ENCODE assay signal across 15 cellular contexts in genomic region chr15:51087513-51087912, GRCh38.
DNase-seq lines count a peak whose midpoint lies in the region; ATAC-seq and TF ChIP-seq lines count a peak whose summit lies in the region.
"Had no signal": no experiment of that assay in that cellular context is flagged by ENCODE, and none has a peak within 500 bp of the region (broad histone marks: within the 10 kb centered on the region; RNA-seq: fewer than 3 reads in every experiment).

No MANE protein-coding gene starts in this region.

- H3K9me3 ChIP-seq in tibial artery, result no peaks in the 10 kb centered on the region
- H3K9me3 ChIP-seq: BLaER1 treated with 17β-estradiol and CSF1 and Interleukin-3, amounts not matched to agents 10 nM and 100 nM; HAP-1 had no signal

- peaks cover 0 to 87% (median 35%) of the 10 kb centered on the region in 4 donors for H3K4me1 ChIP-seq in tibial artery
- H3K4me1 ChIP-seq: HAP-1 had no signal

- H3K4me3 ChIP-seq in coronary artery, result no peak overlapping the region
- no peak overlapping the region for H3K4me3 ChIP-seq in tibial artery
- H3K4me3 ChIP-seq: BLaER1 treated with 17β-estradiol and CSF1 and Interleukin-3, amounts not matched to agents 10 nM and 100 nM; GM12878; GM23248; HAP-1 had no signal

- no peak for DNase-seq in coronary artery (ENCODE audit: low spot score)
- peak; percentile 37 for DNase-seq in fibroblast of gingiva (ENCODE audit: low read depth)
- DNase-seq in tibial artery, result no peak
- no peak for DNase-seq in iPS-NIHi7 (ENCODE audit: extremely low spot score)
- DNase-seq: Calu3; CD8-positive, alpha-beta T cell; DMS79 treated with DMSO at 0.1 percent for 48 hours; GF-D8; GM23248 had no signal

- ATAC-seq in GM21447 (IDR thresholded peaks at IDR 0.05; ENCODE audit: unreplicated experiment) (no peak), HG02759 (IDR thresholded peaks at IDR 0.05; ENCODE audit: unreplicated experiment) (no peak)
- ATAC-seq: CD8-positive, alpha-beta T cell; GM12878; HepG2 had no signal

- intact Hi-C loops in tibial artery (cut with DNase I; ENCODE audit: low total_unique reads), result no loop called here

- peaks cover 0 to 6% (median 0%) of the 10 kb centered on the region in 3 donors for H3K36me3 ChIP-seq in tibial artery
- H3K36me3 ChIP-seq: BLaER1 treated with 17β-estradiol and CSF1 and Interleukin-3, amounts not matched to agents 10 nM and 100 nM; HAP-1 had no signal

- H3K27ac ChIP-seq in coronary artery (peak overlapping the region; percentile 75 to 98), tibial artery (peak overlapping the region; percentile 60 to 68)
- H3K27ac ChIP-seq: BLaER1 treated with 17β-estradiol and CSF1 and Interleukin-3, amounts not matched to agents 10 nM and 100 nM; GM23248 had no signal

- no peak for TF ChIP-seq CTCF in coronary artery (IDR thresholded peaks at IDR 0.05)
- no peak for TF ChIP-seq CTCF in tibial artery (IDR thresholded peaks at IDR 0.05)

- H3K27me3 ChIP-seq in tibial artery, result no peaks in the 10 kb centered on the region
